Comparison of ENCODE assay signal across 12 cellular contexts in the genomic region with DNA sequence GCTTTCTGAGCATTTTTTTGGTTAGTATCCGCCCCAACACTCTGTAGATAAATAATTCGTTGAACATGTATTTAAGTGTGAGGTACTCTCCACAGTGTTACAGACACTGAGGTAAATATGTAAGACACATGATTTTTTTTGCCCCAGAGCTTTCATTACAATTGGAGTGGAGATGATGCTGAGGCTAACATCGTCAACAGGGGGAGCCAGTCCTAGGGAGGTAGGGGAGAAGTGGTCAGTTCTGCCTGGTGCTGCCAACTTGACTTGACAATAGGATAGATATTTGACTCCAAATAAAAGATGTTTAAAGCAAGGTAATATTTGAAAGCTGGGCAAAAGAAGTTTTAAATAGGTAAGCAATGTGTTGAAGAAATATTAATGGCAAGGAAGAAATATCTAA.
DNase-seq lines count a peak whose midpoint lies in the region; ATAC-seq and TF ChIP-seq lines count a peak whose summit lies in the region.
"Had no signal": no experiment of that assay in that cellular context is flagged by ENCODE, and none has a peak within 500 bp of the region (broad histone marks: within the 10 kb centered on the region; RNA-seq: fewer than 3 reads in every experiment).

No MANE protein-coding gene starts in this region.

- in situ Hi-C loops in Panc1 (cut with HindIII; ENCODE audit: low pct_unique_long_range_greater_than_20kb, low sequenced_read_pairs) = no loop called here

- H2BK15ac ChIP-seq in H9 (ENCODE audit: low read depth, low read length) = no peak overlapping the region
- no peak overlapping the region for H2BK15ac ChIP-seq in neuronal stem cell (ENCODE audit: low read length)

- H3K27ac ChIP-seq in H9 (ENCODE audit: insufficient read length, low read depth, low read length) = no peak overlapping the region
- H3K27ac ChIP-seq in Panc1 (ENCODE audit: low read length) = no peak overlapping the region
- H3K27ac ChIP-seq in iPS DF 6.9 (ENCODE audit: low read length) = no peak overlapping the region
- no peak overlapping the region for H3K27ac ChIP-seq in neuronal stem cell (replicated peaks; ENCODE audit: low read length)
- no peak overlapping the region for H3K27ac ChIP-seq in right cardiac atrium (ENCODE audit: low read length)
- H3K27ac ChIP-seq: right atrium auricular region had no signal

- H3K4me3 Mint-ChIP-seq in Caco-2 (ENCODE audit: unreplicated experiment) (no peak overlapping the region), H9 (no peak overlapping the region)
- H3K4me3 Mint-ChIP-seq: activated naive CD8-positive, alpha-beta T cell treated with anti-CD3 and anti-CD28 coated beads, Interleukin-2, amount 10 ng/mL, durations not matched to agents 7 days and 5 days had no signal

- intact Hi-C loops in Caco-2 (cut with micrococcal nuclease; ENCODE audit: unreplicated experiment) (no loop called here), Panc1 (cut with micrococcal nuclease; ENCODE audit: unreplicated experiment) (no loop called here), right cardiac atrium (cut with DNase I) (no loop called here)

- TF ChIP-seq CTCF in Caco-2 (IDR thresholded peaks at IDR 0.05; ENCODE audit: insufficient read depth in 1 of 2, low read depth in 1 of 2, low read length in 1 of 2, severe bottlenecking in 1 of 2, unreplicated experiment in 1 of 2) = peak; percentile 12 to 28
- TF ChIP-seq CTCF in H9 (conservative IDR thresholded peaks at IDR 0.05) = peak; percentile 76
- TF ChIP-seq CTCF in Panc1 (IDR thresholded peaks at IDR 0.05) = peak; percentile 28

- H3K79me2 ChIP-seq in H9 (ENCODE audit: insufficient read depth, low read length) = no peaks in the 10 kb centered on the region

- H3K9ac ChIP-seq in H9 (ENCODE audit: extremely low read depth, insufficient read length, low read length) (no peak overlapping the region), neuronal stem cell (ENCODE audit: low read depth, low read length, poor library complexity) (no peak overlapping the region)

- H4K5ac ChIP-seq in H9 (ENCODE audit: insufficient read length, low read depth, low read length) = no peak overlapping the region

- H3K4me1 Mint-ChIP-seq in Caco-2 (ENCODE audit: low read depth, unreplicated experiment) (no peaks in the 10 kb centered on the region), H9 (no peaks in the 10 kb centered on the region)
- H3K4me1 Mint-ChIP-seq: activated naive CD8-positive, alpha-beta T cell treated with anti-CD3 and anti-CD28 coated beads, Interleukin-2, amount 10 ng/mL, durations not matched to agents 7 days and 5 days had no signal

- H3K27me3 ChIP-seq in Caco-2 (replicated peaks; ENCODE audit: control insufficient read depth, insufficient read depth, low read length) (no peaks in the 10 kb centered on the region), H9 (ENCODE audit: insufficient read depth, low read length) (no peaks in the 10 kb centered on the region), Panc1 (ENCODE audit: control insufficient read depth, insufficient read depth, low read length) (no peaks in the 10 kb centered on the region), iPS DF 6.9 (ENCODE audit: control insufficient read depth, insufficient read depth, low read length) (no peaks in the 10 kb centered on the region), neuronal stem cell (ENCODE audit: control insufficient read depth in 3 of 3, insufficient read depth in 3 of 3, low read depth in 1 of 3, low read length in 3 of 3) (no peaks in the 10 kb centered on the region), right cardiac atrium (ENCODE audit: control insufficient read depth, insufficient read depth) (no peaks in the 10 kb centered on the region)
- H3K27me3 ChIP-seq: right atrium auricular region had no signal

- H3K9me3 Mint-ChIP-seq in Caco-2 (ENCODE audit: unreplicated experiment) (no peaks in the 10 kb centered on the region), H9 (no peaks in the 10 kb centered on the region)
- H3K9me3 Mint-ChIP-seq: activated naive CD8-positive, alpha-beta T cell treated with anti-CD3 and anti-CD28 coated beads, Interleukin-2, amount 10 ng/mL, durations not matched to agents 7 days and 5 days had no signal

- POLR2A ChIA-PET in Caco-2 (lab: Charles Lee) = no interaction called here
- POLR2A ChIA-PET in Panc1 (lab: Charles Lee) = no interaction called here

- H3K4me2 ChIP-seq in H9 (ENCODE audit: insufficient read depth, insufficient read length, low read length) (no peak overlapping the region), neuronal stem cell (ENCODE audit: insufficient read depth, low read length, poor library complexity, severe bottlenecking) (no peak overlapping the region)

- H3K4me1 ChIP-seq in Caco-2 (no peaks in the 10 kb centered on the region), H9 (ENCODE audit: insufficient read depth, low read length) (no peaks in the 10 kb centered on the region), Panc1 (ENCODE audit: control insufficient read depth, insufficient read depth, low read length) (no peaks in the 10 kb centered on the region), iPS DF 6.9 (ENCODE audit: control insufficient read depth, insufficient read depth, low read length) (no peaks in the 10 kb centered on the region), neuronal stem cell (ENCODE audit: control insufficient read depth in 2 of 2, insufficient read depth in 1 of 2, low read depth in 1 of 2, low read length in 2 of 2) (no peaks in the 10 kb centered on the region), right cardiac atrium (ENCODE audit: control insufficient read depth, insufficient read depth, low read length) (no peaks in the 10 kb centered on the region)
- H3K4me1 ChIP-seq: right atrium auricular region had no signal

- BruUV-seq in Caco-2 (replicated peaks; lab: Mats Ljungman, UMichigan) (no TSS peak), Panc1 (replicated peaks; lab: Mats Ljungman, UMichigan) (no TSS peak)

- H4K8ac ChIP-seq in H9 (replicated peaks; ENCODE audit: insufficient read length, low read depth, low read length) = no peak overlapping the region
- no peak overlapping the region for H4K8ac ChIP-seq in neuronal stem cell (ENCODE audit: low read depth, low read length)

- H3K56ac ChIP-seq in H9 (ENCODE audit: insufficient read length, low read depth, low read length) = no peak overlapping the region

- H3K14ac ChIP-seq in H9 (ENCODE audit: insufficient read depth, low read length) (no peak overlapping the region), neuronal stem cell (ENCODE audit: low read length) (no peak overlapping the region)

- CTCF ChIA-PET in Caco-2 (lab: Charles Lee) (no interaction called here), Panc1 (lab: Charles Lee) (no interaction called here)

- H3K23me2 ChIP-seq in H9 (ENCODE audit: insufficient read length, low read depth, low read length, poor library complexity, severe bottlenecking) = no peaks in the 10 kb centered on the region

- H3K36me3 Mint-ChIP-seq in Caco-2 (ENCODE audit: insufficient read depth, unreplicated experiment) (no peaks in the 10 kb centered on the region), H9 (ENCODE audit: insufficient read depth in 1 of 3, low read depth in 3 of 3) (no peaks in the 10 kb centered on the region)
- H3K36me3 Mint-ChIP-seq: activated naive CD8-positive, alpha-beta T cell treated with anti-CD3 and anti-CD28 coated beads, Interleukin-2, amount 10 ng/mL, durations not matched to agents 7 days and 5 days had no signal

- H3K18ac ChIP-seq in H9 (ENCODE audit: insufficient read length, low read depth, low read length) = no peak overlapping the region
- no peak overlapping the region for H3K18ac ChIP-seq in neuronal stem cell (ENCODE audit: low read length)

- H3K27me3 Mint-ChIP-seq in Caco-2 (ENCODE audit: insufficient read depth, unreplicated experiment) = no peaks in the 10 kb centered on the region
- H3K27me3 Mint-ChIP-seq in H9 (ENCODE audit: low read depth) = no peaks in the 10 kb centered on the region
- H3K27me3 Mint-ChIP-seq: activated naive CD8-positive, alpha-beta T cell treated with anti-CD3 and anti-CD28 coated beads, Interleukin-2, amount 10 ng/mL, durations not matched to agents 7 days and 5 days had no signal

- H2AK5ac ChIP-seq in H9 (ENCODE audit: insufficient read length, low read length) (no peak overlapping the region), neuronal stem cell (ENCODE audit: low read depth, low read length) (no peak overlapping the region)

- H2BK5ac ChIP-seq in H9 (ENCODE audit: insufficient read length, low read length) = no peak overlapping the region
- H2BK5ac ChIP-seq in neuronal stem cell (ENCODE audit: low read length) = no peak overlapping the region

- DNase-seq in Caco-2 = peak in 1 of 2 experiments; percentile 24
- no peak for DNase-seq in H9
- DNase-seq in Panc1 (ENCODE audit: low read depth, low spot score) = no peak
- DNase-seq in iPS DF 6.9 (ENCODE audit: low read depth, low spot score) = peak; percentile 27
- no peak for DNase-seq in effector CD8-positive, alpha-beta T cell (lab: John Stamatoyannopoulos, UW)
- no peak for DNase-seq in neuronal stem cell (ENCODE audit: low spot score)
- DNase-seq in right cardiac atrium = no peak
- no peak for DNase-seq in GM19238 (ENCODE audit: insufficient read length, low spot score)
- DNase-seq: activated naive CD8-positive, alpha-beta T cell treated with anti-CD3 and anti-CD28 coated beads, Interleukin-2, amount 10 ng/mL, durations not matched to agents 7 days and 5 days; cerebellar nuclear complex; NCI-H146 had no signal

- H3K23ac ChIP-seq in H9 (ENCODE audit: insufficient read length, low read depth, low read length) (no peak overlapping the region), neuronal stem cell (ENCODE audit: low read depth, low read length, poor library complexity) (no peak overlapping the region)

- no peak overlapping the region for H2BK20ac ChIP-seq in H9 (ENCODE audit: low read depth, low read length, poor library complexity, severe bottlenecking)

- H3K9me3 ChIP-seq in Caco-2 (no peaks in the 10 kb centered on the region), H9 (ENCODE audit: control insufficient read depth, low read depth, low read length) (no peaks in the 10 kb centered on the region), Panc1 (ENCODE audit: control insufficient read depth, insufficient read depth, low read depth, low read length) (no peaks in the 10 kb centered on the region), iPS DF 6.9 (ENCODE audit: control insufficient read depth, insufficient read depth, low read length) (no peaks in the 10 kb centered on the region), neuronal stem cell (replicated peaks in 1 of 2; ENCODE audit: control insufficient read depth in 2 of 2, insufficient read depth in 1 of 2, low read depth in 1 of 2, low read length in 2 of 2) (no peaks in the 10 kb centered on the region), right cardiac atrium (ENCODE audit: control insufficient read depth, low read length) (no peaks in the 10 kb centered on the region)
- H3K9me3 ChIP-seq: right atrium auricular region had no signal

- H3K4ac ChIP-seq in H9 (ENCODE audit: low read depth, low read length) = no peak overlapping the region
- H3K4ac ChIP-seq in neuronal stem cell (ENCODE audit: low read length) = no peak overlapping the region

- no peak overlapping the region for H2AFZ ChIP-seq in H9 (ENCODE audit: low read length)
- no peak overlapping the region for H2AFZ ChIP-seq in neuronal stem cell (ENCODE audit: low read length)

- H4K20me1 ChIP-seq in H9 (ENCODE audit: control insufficient read depth, insufficient read depth, insufficient read length) = no peaks in the 10 kb centered on the region

- H2BK120ac ChIP-seq in H9 (ENCODE audit: low read depth, low read length, poor library complexity, severe bottlenecking) (no peak overlapping the region), neuronal stem cell (ENCODE audit: low read depth, low read length) (no peak overlapping the region)

- no peak overlapping the region for H3T11ph ChIP-seq in H9 (ENCODE audit: low read length)

- H3K79me1 ChIP-seq in H9 (ENCODE audit: insufficient read depth, low read depth, low read length, poor library complexity, severe bottlenecking) (no peaks in the 10 kb centered on the region), neuronal stem cell (ENCODE audit: low read depth, low read length) (no peaks in the 10 kb centered on the region)

- H4K91ac ChIP-seq in H9 (ENCODE audit: insufficient read length, low read depth, low read length) (no peak overlapping the region), neuronal stem cell (ENCODE audit: low read depth, low read length, poor library complexity) (no peak overlapping the region)

- no peaks in the 10 kb centered on the region for H3K36me3 ChIP-seq in Caco-2 (ENCODE audit: control insufficient read depth, insufficient read depth, low read length)
- H3K36me3 ChIP-seq in Panc1 (ENCODE audit: control insufficient read depth, insufficient read depth, low read length) = no peaks in the 10 kb centered on the region
- no peaks in the 10 kb centered on the region for H3K36me3 ChIP-seq in iPS DF 6.9 (ENCODE audit: control insufficient read depth, insufficient read depth, low read length)
- no peaks in the 10 kb centered on the region for H3K36me3 ChIP-seq in neuronal stem cell (replicated peaks in 1 of 2; ENCODE audit: control insufficient read depth in 2 of 2, insufficient read depth in 2 of 2, low read length in 2 of 2)
- H3K36me3 ChIP-seq: right atrium auricular region had no signal

- no CpG with 5 or more reads among the region's 3 CpGs for WGBS in H9 (ENCODE audit: extremely low coverage, insufficient read length, low lambda C conversion rate)
- WGBS in iPS DF 6.9 (ENCODE audit: insufficient coverage, insufficient read length) = no CpG with 5 or more reads among the region's 3 CpGs
- no CpG with 5 or more reads among the region's 3 CpGs for WGBS in neuronal stem cell (ENCODE audit: extremely low coverage in 2 of 2, insufficient read length in 2 of 2, insufficient replicate concordance in 1 of 2), 2 donors
- 41% methylated on average over 3 of the region's 3 CpGs for WGBS in right cardiac atrium

- no peak for ATAC-seq in Panc1
- ATAC-seq in right cardiac atrium = no peak

- H2BK12ac ChIP-seq in H9 (ENCODE audit: insufficient read length, low read depth, low read length) (no peak overlapping the region), neuronal stem cell (ENCODE audit: low read length) (no peak overlapping the region)

- no peak overlapping the region for H3K27ac Mint-ChIP-seq in Caco-2 (ENCODE audit: unreplicated experiment)
- no peak overlapping the region for H3K27ac Mint-ChIP-seq in H9
- H3K27ac Mint-ChIP-seq: activated naive CD8-positive, alpha-beta T cell treated with anti-CD3 and anti-CD28 coated beads, Interleukin-2, amount 10 ng/mL, durations not matched to agents 7 days and 5 days had no signal

- no peak overlapping the region for H3K4me3 ChIP-seq in Caco-2 (ENCODE audit: low read depth, low read length)
- no peak overlapping the region for H3K4me3 ChIP-seq in Panc1 (ENCODE audit: low read depth in 2 of 2, low read length in 2 of 2)
- H3K4me3 ChIP-seq in iPS DF 6.9 (ENCODE audit: low read length) = no peak overlapping the region
- H3K4me3 ChIP-seq in neuronal stem cell (ENCODE audit: low read length in 2 of 2) = no peak overlapping the region
- no peak overlapping the region for H3K4me3 ChIP-seq in right cardiac atrium (ENCODE audit: low read length)
- H3K4me3 ChIP-seq: right atrium auricular region had no signal

Comparison
In these comparisons a context has a peak if more than half of its experiments do, and no peak if none do; other contexts are left out.
1. CTCF ChIP-seq: peak in every context shown above with its lines; median percentile 76 in H9; 28 in Panc1; 20 in Caco-2.